In genomic region chr19:1774999-1775772, GRCh38 we compare ENCODE assay signal across 10 cellular contexts.
A peak's percentile ranks its signal among the peaks of the same experiment; 100 is the strongest.
DNase-seq lines count a peak whose midpoint lies in the region; ATAC-seq and TF ChIP-seq lines count a peak whose summit lies in the region.
"Had no signal": no experiment of that assay in that cellular context is flagged by ENCODE, and none has a peak within 500 bp of the region (broad histone marks: within the 10 kb centered on the region; RNA-seq: fewer than 3 reads in every experiment).

No MANE protein-coding gene starts in this region.

- CTCF ChIA-PET in HEK293T (lab: Yijun Ruan, JAX), result no interaction called here

- POLR2A ChIA-PET in HEK293T (lab: Yijun Ruan, JAX), result no interaction called here

- peak overlapping the region; percentile 95 for H3K4me2 ChIP-seq in BLaER1

- peaks cover 48% of the 10 kb centered on the region for H3K4me1 ChIP-seq in BLaER1

- H3K27ac ChIP-seq in BLaER1 (no peak overlapping the region), WERI-Rb-1 (no peak overlapping the region)

- H3K4me3 ChIP-seq in BLaER1, result peak overlapping the region; percentile 62
- no peak overlapping the region for H3K4me3 ChIP-seq in WERI-Rb-1 (ENCODE audit: low read depth, low read length)

- peak; percentile 69 for DNase-seq in HEK293T (ENCODE audit: extremely low spot score)
- DNase-seq in WERI-Rb-1, result peak; percentile 76
- peak; percentile 81 for DNase-seq in islet precursor cell
- DNase-seq in NCI-H1048 (lab: John Stamatoyannopoulos, UW), result no peak
- DNase-seq in central memory CD4-positive, alpha-beta T cell, result no peak
- DNase-seq: naive thymus-derived CD4-positive, alpha-beta T cell; NCI-H510A treated with DMSO at 0.1 percent for 48 hours had no signal

- H3K9me3 ChIP-seq in BLaER1 (peaks cover 32% of the 10 kb centered on the region), WERI-Rb-1 (ENCODE audit: severe bottlenecking) (peaks cover 20% of the 10 kb centered on the region)

- TF ChIP-seq CTCF in WERI-Rb-1 (IDR thresholded peaks at IDR 0.05; ENCODE audit: low read depth, low read length), result peak; percentile 85

- H4K20me1 ChIP-seq in BLaER1, result peaks cover 22% of the 10 kb centered on the region

- no peak overlapping the region for H3K9ac ChIP-seq in BLaER1

- H3K27me3 ChIP-seq in BLaER1 (peaks cover 99% of the 10 kb centered on the region), WERI-Rb-1 (ENCODE audit: insufficient read depth, low read depth, severe bottlenecking) (peaks cover 73% of the 10 kb centered on the region)

- no peaks in the 10 kb centered on the region for H3K36me3 ChIP-seq in BLaER1
- H3K36me3 ChIP-seq in WERI-Rb-1, result no peaks in the 10 kb centered on the region

- ATAC-seq in HG03571 (IDR thresholded peaks at IDR 0.05; ENCODE audit: unreplicated experiment), result no peak
- ATAC-seq in HG02759 (IDR thresholded peaks at IDR 0.05; ENCODE audit: unreplicated experiment), result no peak
- ATAC-seq: naive thymus-derived CD4-positive, alpha-beta T cell had no signal

TF ChIP-seq in HEK293T, 16 proteins besides CTCF, POLR2A, EP300 and RAD21:
- no peak for TF ChIP-seq NFRKB (IDR thresholded peaks at IDR 0.05)
- TF ChIP-seq BHLHE40 (IDR thresholded peaks at IDR 0.05; ENCODE audit: borderline replicate concordance), result no peak
- no peak for TF ChIP-seq CTBP1 (IDR thresholded peaks at IDR 0.05; ENCODE audit: borderline replicate concordance)
- TF ChIP-seq HDGF (IDR thresholded peaks at IDR 0.05; ENCODE audit: borderline replicate concordance), result no peak
- no peak for TF ChIP-seq SP1 (IDR thresholded peaks at IDR 0.05)
- no peak for TF ChIP-seq SUZ12 (IDR thresholded peaks at IDR 0.05)
- TF ChIP-seq PKNOX1 (IDR thresholded peaks at IDR 0.05), result no peak
- TF ChIP-seq ELF4 (IDR thresholded peaks at IDR 0.05), result no peak

Comparison
In these comparisons a context has a peak if more than half of its experiments do, and no peak if none do; other contexts are left out.
1. DNase-seq: peak in HEK293T (single experiment), WERI-Rb-1 (single experiment) and islet precursor cell (single experiment); none in NCI-H1048 (single experiment) and central memory CD4-positive, alpha-beta T cell (single experiment).